25 cellular contexts compared by ENCODE assay signal in genomic region chr20:6066582-6066981, GRCh38. TPM values are rescaled to one million over a fixed set of nuclear protein-coding genes. Genes with fewer than 3 reads are reported as not detected.
DNase-seq lines count a peak whose midpoint lies in the region; ATAC-seq and TF ChIP-seq lines count a peak whose summit lies in the region.
"Had no signal": no experiment of that assay in that cellular context is flagged by ENCODE, and none has a peak within 500 bp of the region (broad histone marks: within the 10 kb centered on the region; RNA-seq: fewer than 3 reads in every experiment).

No MANE protein-coding gene starts in this region.

- DNase-seq in omental fat pad (ENCODE audit: low spot score) (no peak), COLO668 (lab: John Stamatoyannopoulos, UW; ENCODE audit: unreplicated experiment) (no peak)
- DNase-seq: 8988T; ACHN; AML-193; BE2C; C1 segment of cervical spinal cord; Caco-2; Calu3; CD4-positive, alpha-beta memory T cell; CD4-positive, alpha-beta T cell; CD4-positive, CD25-positive, alpha-beta regulatory T cell; CD8-positive, alpha-beta memory T cell; CD8-positive, alpha-beta T cell; COR-L47; DMS 273 treated with DMSO at 0.1 percent for 48 hours; DMS153; DMS53; DMS79; DMS79 treated with DMSO at 0.1 percent for 48 hours; DND-41; EL had no signal

- TF ChIP-seq CTCF in omental fat pad (IDR thresholded peaks at IDR 0.05), result no peak

- ATAC-seq in omental fat pad (ENCODE audit: low FRiP score), result peak; percentile 78
- ATAC-seq: A549; CD8-positive, alpha-beta T cell had no signal

RNA-seq across cellular contexts. Expression of gene LRRN4, which starts 12.7 kb away (rescaled TPM):
- total RNA-seq in omental fat pad, result 100 to 1,000 TPM in 1 of 4 donors, 10 to 100 TPM in 2, not detected in 1; 22.9 to 154 (median 32.4) TPM
- total RNA-seq: A673; B cell; CD4-positive, alpha-beta memory T cell; CD4-positive, CD25-positive, alpha-beta regulatory T cell; CD8-positive, alpha-beta memory T cell; CD8-positive, alpha-beta T cell had no signal

RNA-seq across cellular contexts. Expression of gene FERMT1, which starts 56.2 kb away (rescaled TPM):
- 1 to 10 TPM in 3 of 4 donors, under 1 TPM in 1; 0.84 to 1.6 (median 1.2) TPM for total RNA-seq in omental fat pad
- total RNA-seq: B cell; CD4-positive, alpha-beta memory T cell; CD4-positive, alpha-beta T cell; CD4-positive, CD25-positive, alpha-beta regulatory T cell; CD8-positive, alpha-beta T cell had no signal
